ENCODE assay signal across 11 cellular contexts in genomic region chr4:113976937-113977855, GRCh38. TPM values are rescaled to one million over a fixed set of nuclear protein-coding genes. Genes with fewer than 3 reads are reported as not detected.
DNase-seq lines count a peak whose midpoint lies in the region; ATAC-seq, FAIRE-seq and TF ChIP-seq lines count a peak whose summit lies in the region.
"Had no signal": no experiment of that assay in that cellular context is flagged by ENCODE, and none has a peak within 500 bp of the region (broad histone marks: within the 10 kb centered on the region; RNA-seq: fewer than 3 reads in every experiment).

No MANE protein-coding gene starts in this region.

- no peak overlapping the region for H3K27ac Mint-ChIP-seq in activated CD8-positive, alpha-beta memory T cell treated with anti-CD3 and anti-CD28 coated beads, Interleukin-2, amount 10 ng/mL, durations not matched to agents 7 days and 5 days
- H3K27ac Mint-ChIP-seq: IgD-negative memory B cell, T-cell had no signal

- CTCF ChIA-PET in activated CD8-positive, alpha-beta memory T cell treated with anti-CD3 and anti-CD28 coated beads, Interleukin-2, amount 10 ng/mL, durations not matched to agents 7 days and 5 days (lab: Charles Lee) = no interaction called here

- peaks cover 2% of the 10 kb centered on the region for H3K9me3 Mint-ChIP-seq in activated CD8-positive, alpha-beta memory T cell treated with anti-CD3 and anti-CD28 coated beads, Interleukin-2, amount 10 ng/mL, durations not matched to agents 7 days and 5 days (ENCODE audit: low read depth)

- WGBS in suprapubic skin = 45% methylated on average over 2 of the region's 2 CpGs

- intact Hi-C loops in breast epithelium (cut with DNase I; ENCODE audit: low total_unique reads) (loop anchor here (10.0 kb wide), 1 partner anchor 1742 kb away; the partner anchor contains the start of gene AP1AR), kidney (cut with DNase I) (no loop called here)

- H3K36me3 Mint-ChIP-seq in activated CD8-positive, alpha-beta memory T cell treated with anti-CD3 and anti-CD28 coated beads, Interleukin-2, amount 10 ng/mL, durations not matched to agents 7 days and 5 days = no peaks in the 10 kb centered on the region
- H3K36me3 Mint-ChIP-seq: T-cell had no signal

- H3K4me1 ChIP-seq in HUES6 (ENCODE audit: control insufficient read depth, insufficient read depth, low read length) (peaks cover 6% of the 10 kb centered on the region; the same call in 1 of the 2 replicates), breast epithelium (no peaks in the 10 kb centered on the region), kidney (ENCODE audit: control insufficient read depth in 1 of 2, insufficient read depth in 1 of 2, low read depth in 1 of 2, low read length in 2 of 2) (no peaks in the 10 kb centered on the region), suprapubic skin (peaks cover 21% of the 10 kb centered on the region)

- no peak for ATAC-seq in GM21717 (IDR thresholded peaks at IDR 0.05; ENCODE audit: unreplicated experiment)
- no peak for ATAC-seq in activated CD8-positive, alpha-beta memory T cell treated with anti-CD3 and anti-CD28 coated beads, Interleukin-2, amount 10 ng/mL, durations not matched to agents 7 days and 5 days
- ATAC-seq: T-cell had no signal

- no peak for TF ChIP-seq CTCF in breast epithelium (IDR thresholded peaks at IDR 0.05)
- TF ChIP-seq CTCF in kidney (IDR thresholded peaks at IDR 0.05; ENCODE audit: borderline replicate concordance, extremely low read depth, insufficient read depth) = no peak
- no peak for TF ChIP-seq CTCF in suprapubic skin (IDR thresholded peaks at IDR 0.05)

- H3K4me3 Mint-ChIP-seq in activated CD8-positive, alpha-beta memory T cell treated with anti-CD3 and anti-CD28 coated beads, Interleukin-2, amount 10 ng/mL, durations not matched to agents 7 days and 5 days = no peak overlapping the region
- H3K4me3 Mint-ChIP-seq: T-cell had no signal

- no peak for DNase-seq in breast epithelium (ENCODE audit: low spot score in 2 of 2)
- DNase-seq in kidney = no peak
- no peak for DNase-seq in suprapubic skin (ENCODE audit: low spot score in 2 of 2)
- DNase-seq in COR-L47 (lab: John Stamatoyannopoulos, UW) = no peak
- no peak for DNase-seq in activated CD8-positive, alpha-beta memory T cell treated with anti-CD3 and anti-CD28 coated beads, Interleukin-2, amount 10 ng/mL, durations not matched to agents 7 days and 5 days
- DNase-seq: activated CD8-positive, alpha-beta memory T cell treated with anti-CD3 and anti-CD28 coated beads, Interleukin-2, amount 50 U/mL, for 4 hours; cortex of kidney; T-cell had no signal

- peaks cover 3% of the 10 kb centered on the region; the same call in 1 of the 2 replicates for H3K9me3 ChIP-seq in HUES6 (ENCODE audit: control insufficient read depth, insufficient read depth, low read depth, low read length)
- no peaks in the 10 kb centered on the region for H3K9me3 ChIP-seq in breast epithelium
- H3K9me3 ChIP-seq in kidney (ENCODE audit: control insufficient read depth in 1 of 2, low read length in 2 of 2) = no peaks in the 10 kb centered on the region
- no peaks in the 10 kb centered on the region for H3K9me3 ChIP-seq in suprapubic skin

- peaks cover 10% of the 10 kb centered on the region for H3K4me1 Mint-ChIP-seq in activated CD8-positive, alpha-beta memory T cell treated with anti-CD3 and anti-CD28 coated beads, Interleukin-2, amount 10 ng/mL, durations not matched to agents 7 days and 5 days

- FAIRE-seq in kidney (lab: Jason Lieb, UNC) = no peak

- H3K27ac ChIP-seq in HUES6 (ENCODE audit: low read depth, low read length) = no peak overlapping the region
- peak overlapping the region; percentile 8 to 87 for H3K27ac ChIP-seq in breast epithelium
- H3K27ac ChIP-seq in kidney (ENCODE audit: low read depth in 2 of 2, low read length in 2 of 2) = no peak overlapping the region
- H3K27ac ChIP-seq in suprapubic skin = no peak overlapping the region

- H3K9ac ChIP-seq in HUES6 (ENCODE audit: low read length) = no peak overlapping the region
- H3K9ac ChIP-seq in kidney (ENCODE audit: low read length in 2 of 2) = peak overlapping the region in 1 of 2 donors; percentile 14

- TF ChIP-seq POLR2A in breast epithelium (IDR thresholded peaks at IDR 0.05) (no peak), suprapubic skin (IDR thresholded peaks at IDR 0.05) (no peak)

- H3K27me3 ChIP-seq in HUES6 (ENCODE audit: control insufficient read depth, insufficient read depth, low read length) = peaks cover 22% of the 10 kb centered on the region
- H3K27me3 ChIP-seq in breast epithelium = no peaks in the 10 kb centered on the region
- H3K27me3 ChIP-seq in suprapubic skin = no peaks in the 10 kb centered on the region

- peaks cover 66% of the 10 kb centered on the region for H3K27me3 Mint-ChIP-seq in activated CD8-positive, alpha-beta memory T cell treated with anti-CD3 and anti-CD28 coated beads, Interleukin-2, amount 10 ng/mL, durations not matched to agents 7 days and 5 days

- TF ChIP-seq EP300 in suprapubic skin (IDR thresholded peaks at IDR 0.05) = no peak

- H3K4me3 ChIP-seq in HUES6 (ENCODE audit: low read depth, low read length) = peak overlapping the region; percentile 17; the same call in 1 of the 2 replicates
- peak overlapping the region in 2 of 3 donors; percentile 48 to 68 for H3K4me3 ChIP-seq in breast epithelium
- peak overlapping the region; percentile 81 to 84 for H3K4me3 ChIP-seq in kidney (ENCODE audit: low read length in 2 of 2)
- peak overlapping the region; percentile 62 for H3K4me3 ChIP-seq in suprapubic skin

- H3K36me3 ChIP-seq in HUES6 (ENCODE audit: control insufficient read depth, insufficient read depth, low read length) (no peaks in the 10 kb centered on the region), breast epithelium (no peaks in the 10 kb centered on the region), kidney (ENCODE audit: control insufficient read depth in 1 of 2, insufficient read depth in 2 of 2, low read length in 2 of 2) (no peaks in the 10 kb centered on the region), suprapubic skin (no peaks in the 10 kb centered on the region)

RNA-seq across cellular contexts. Expression of gene ARSJ, which starts 2.3 kb away (rescaled TPM):
- 10 to 100 TPM in 1 of 3 donors, 1 to 10 TPM in 2; 1.1 to 10.7 (median 8.8) TPM for total RNA-seq in breast epithelium
- total RNA-seq in kidney = 16.7 TPM
- polyA plus RNA-seq in kidney (ENCODE audit: insufficient read depth, low read depth, low replicate concordance) = 3.6 TPM
- 1 to 10 TPM; 1.6 to 3.9 (median 3.2) TPM for total RNA-seq in suprapubic skin
- not detected for total RNA-seq in activated CD8-positive, alpha-beta memory T cell treated with anti-CD3 and anti-CD28 coated beads, Interleukin-2, amount 10 ng/mL, durations not matched to agents 7 days and 5 days
- polyA plus RNA-seq: IgD-negative memory B cell had no signal

Comparison
In these comparisons a context has a peak if more than half of its experiments do, and no peak if none do; other contexts are left out.
1. H3K27ac ChIP-seq: peak in breast epithelium (2 of 2); none in HUES6 (single experiment), kidney (0 of 2) and suprapubic skin (single experiment).
2. H3K4me3 ChIP-seq: peak in every context shown above with its lines; median percentile 82 in kidney; 62 in suprapubic skin; 58 in breast epithelium; 17 in HUES6.